Comparison of ENCODE assay signal across 1 cellular context in the genomic region with DNA sequence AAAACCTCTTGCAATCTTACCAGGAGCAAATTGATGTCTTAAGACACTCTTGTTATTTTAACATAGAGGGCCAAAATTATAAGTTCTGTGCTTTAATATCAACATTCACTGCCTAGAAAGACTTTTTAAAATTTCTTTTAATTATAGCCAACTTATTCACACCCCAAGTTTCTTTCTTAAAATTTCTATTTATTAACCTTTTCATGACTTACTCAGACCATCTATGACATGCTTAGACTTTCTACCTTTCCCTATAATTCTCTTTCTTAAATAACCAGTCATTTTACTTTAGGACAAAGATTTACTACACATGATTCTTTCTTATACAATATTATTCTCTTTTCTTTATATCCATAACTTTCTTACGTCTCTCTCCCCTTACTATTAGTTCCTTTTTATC.
TF ChIP-seq lines count a peak whose summit lies in the region.

No MANE protein-coding gene starts in this region.

TF ChIP-seq in HepG2, 621 proteins besides CTCF, POLR2A, EP300 and RAD21 (continued from another document):
- TF ChIP-seq, protein P1, sequence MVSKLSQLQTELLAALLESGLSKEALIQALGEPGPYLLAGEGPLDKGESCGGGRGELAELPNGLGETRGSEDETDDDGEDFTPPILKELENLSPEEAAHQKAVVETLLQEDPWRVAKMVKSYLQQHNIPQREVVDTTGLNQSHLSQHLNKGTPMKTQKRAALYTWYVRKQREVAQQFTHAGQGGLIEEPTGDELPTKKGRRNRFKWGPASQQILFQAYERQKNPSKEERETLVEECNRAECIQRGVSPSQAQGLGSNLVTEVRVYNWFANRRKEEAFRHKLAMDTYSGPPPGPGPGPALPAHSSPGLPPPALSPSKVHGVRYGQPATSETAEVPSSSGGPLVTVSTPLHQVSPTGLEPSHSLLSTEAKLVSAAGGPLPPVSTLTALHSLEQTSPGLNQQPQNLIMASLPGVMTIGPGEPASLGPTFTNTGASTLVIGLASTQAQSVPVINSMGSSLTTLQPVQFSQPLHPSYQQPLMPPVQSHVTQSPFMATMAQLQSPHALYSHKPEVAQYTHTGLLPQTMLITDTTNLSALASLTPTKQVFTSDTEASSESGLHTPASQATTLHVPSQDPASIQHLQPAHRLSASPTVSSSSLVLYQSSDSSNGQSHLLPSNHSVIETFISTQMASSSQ (IDR thresholded peaks at IDR 0.05; ENCODE audit: low read depth): no peak
- TF ChIP-seq, protein P1 (CRISPR knock-in tag; IDR thresholded peaks at IDR 0.05; ENCODE audit: borderline replicate concordance): no peak
- TF ChIP-seq, protein P2, sequence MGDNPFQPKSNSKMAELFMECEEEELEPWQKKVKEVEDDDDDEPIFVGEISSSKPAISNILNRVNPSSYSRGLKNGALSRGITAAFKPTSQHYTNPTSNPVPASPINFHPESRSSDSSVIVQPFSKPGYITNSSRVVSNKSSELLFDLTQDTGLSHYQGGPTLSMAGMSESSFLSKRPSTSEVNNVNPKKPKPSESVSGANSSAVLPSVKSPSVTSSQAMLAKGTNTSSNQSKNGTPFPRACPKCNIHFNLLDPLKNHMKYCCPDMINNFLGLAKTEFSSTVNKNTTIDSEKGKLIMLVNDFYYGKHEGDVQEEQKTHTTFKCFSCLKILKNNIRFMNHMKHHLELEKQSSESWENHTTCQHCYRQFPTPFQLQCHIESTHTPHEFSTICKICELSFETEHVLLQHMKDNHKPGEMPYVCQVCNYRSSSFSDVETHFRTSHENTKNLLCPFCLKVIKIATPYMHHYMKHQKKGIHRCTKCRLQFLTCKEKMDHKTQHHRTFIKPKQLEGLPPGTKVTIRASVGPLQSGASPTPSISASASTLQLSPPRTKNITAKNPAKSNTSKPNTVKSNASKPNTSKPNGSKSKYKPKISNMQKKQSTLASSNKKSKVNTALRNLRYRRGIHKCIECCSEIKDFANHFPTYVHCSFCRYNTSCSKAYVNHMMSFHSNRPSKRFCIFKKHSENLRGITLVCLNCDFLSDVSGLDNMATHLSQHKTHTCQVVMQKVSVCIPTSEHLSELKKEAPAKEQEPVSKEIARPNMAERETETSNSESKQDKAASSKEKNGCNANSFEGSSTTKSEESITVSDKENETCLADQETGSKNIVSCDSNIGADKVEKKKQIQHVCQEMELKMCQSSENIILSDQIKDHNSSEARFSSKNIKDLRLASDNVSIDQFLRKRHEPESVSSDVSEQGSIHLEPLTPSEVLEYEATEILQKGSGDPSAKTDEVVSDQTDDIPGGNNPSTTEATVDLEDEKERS (CRISPR knock-in tag; IDR thresholded peaks at IDR 0.05): 0 out of 2 replicates have a peak, but pooled peaks have one; percentile 78
- TF ChIP-seq HNRNPK (IDR thresholded peaks at IDR 0.05; ENCODE audit: low read depth, low read length, poor library complexity, severe bottlenecking) (no peak), ZNF180 (CRISPR knock-in tag; IDR thresholded peaks at IDR 0.05; ENCODE audit: borderline replicate concordance, low read depth) (no peak), ZNF329 (CRISPR knock-in tag; IDR thresholded peaks at IDR 0.05; ENCODE audit: low read depth) (no peak), RORA (CRISPR knock-in tag; IDR thresholded peaks at IDR 0.05) (no peak), ZFP36 (IDR thresholded peaks at IDR 0.05; ENCODE audit: borderline replicate concordance, low read depth, low read length, partially characterized antibody) (peak; percentile 96), ZNF724P (CRISPR knock-in tag; IDR thresholded peaks at IDR 0.05; ENCODE audit: borderline replicate concordance) (peak; percentile 51; the same call in 1 of the 2 replicates), ZBTB3 (CRISPR knock-in tag; IDR thresholded peaks at IDR 0.05; ENCODE audit: borderline replicate concordance, low read depth) (no peak), ZNF136 (CRISPR knock-in tag; IDR thresholded peaks at IDR 0.05; ENCODE audit: low read depth) (no peak), ZSCAN29 (CRISPR knock-in tag; conservative IDR thresholded peaks at IDR 0.05) (no peak), REXO4 (CRISPR knock-in tag; IDR thresholded peaks at IDR 0.05; ENCODE audit: borderline replicate concordance) (no peak)
- TF ChIP-seq, protein P3, sequence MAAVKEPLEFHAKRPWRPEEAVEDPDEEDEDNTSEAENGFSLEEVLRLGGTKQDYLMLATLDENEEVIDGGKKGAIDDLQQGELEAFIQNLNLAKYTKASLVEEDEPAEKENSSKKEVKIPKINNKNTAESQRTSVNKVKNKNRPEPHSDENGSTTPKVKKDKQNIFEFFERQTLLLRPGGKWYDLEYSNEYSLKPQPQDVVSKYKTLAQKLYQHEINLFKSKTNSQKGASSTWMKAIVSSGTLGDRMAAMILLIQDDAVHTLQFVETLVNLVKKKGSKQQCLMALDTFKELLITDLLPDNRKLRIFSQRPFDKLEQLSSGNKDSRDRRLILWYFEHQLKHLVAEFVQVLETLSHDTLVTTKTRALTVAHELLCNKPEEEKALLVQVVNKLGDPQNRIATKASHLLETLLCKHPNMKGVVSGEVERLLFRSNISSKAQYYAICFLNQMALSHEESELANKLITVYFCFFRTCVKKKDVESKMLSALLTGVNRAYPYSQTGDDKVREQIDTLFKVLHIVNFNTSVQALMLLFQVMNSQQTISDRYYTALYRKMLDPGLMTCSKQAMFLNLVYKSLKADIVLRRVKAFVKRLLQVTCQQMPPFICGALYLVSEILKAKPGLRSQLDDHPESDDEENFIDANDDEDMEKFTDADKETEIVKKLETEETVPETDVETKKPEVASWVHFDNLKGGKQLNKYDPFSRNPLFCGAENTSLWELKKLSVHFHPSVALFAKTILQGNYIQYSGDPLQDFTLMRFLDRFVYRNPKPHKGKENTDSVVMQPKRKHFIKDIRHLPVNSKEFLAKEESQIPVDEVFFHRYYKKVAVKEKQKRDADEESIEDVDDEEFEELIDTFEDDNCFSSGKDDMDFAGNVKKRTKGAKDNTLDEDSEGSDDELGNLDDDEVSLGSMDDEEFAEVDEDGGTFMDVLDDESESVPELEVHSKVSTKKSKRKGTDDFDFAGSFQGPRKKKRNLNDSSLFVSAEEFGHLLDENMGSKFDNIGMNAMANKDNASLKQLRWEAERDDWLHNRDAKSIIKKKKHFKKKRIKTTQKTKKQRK (IDR thresholded peaks at IDR 0.05; ENCODE audit: low read length): peak; percentile 32; the same call in 1 of the 2 replicates
- TF ChIP-seq, protein P4, sequence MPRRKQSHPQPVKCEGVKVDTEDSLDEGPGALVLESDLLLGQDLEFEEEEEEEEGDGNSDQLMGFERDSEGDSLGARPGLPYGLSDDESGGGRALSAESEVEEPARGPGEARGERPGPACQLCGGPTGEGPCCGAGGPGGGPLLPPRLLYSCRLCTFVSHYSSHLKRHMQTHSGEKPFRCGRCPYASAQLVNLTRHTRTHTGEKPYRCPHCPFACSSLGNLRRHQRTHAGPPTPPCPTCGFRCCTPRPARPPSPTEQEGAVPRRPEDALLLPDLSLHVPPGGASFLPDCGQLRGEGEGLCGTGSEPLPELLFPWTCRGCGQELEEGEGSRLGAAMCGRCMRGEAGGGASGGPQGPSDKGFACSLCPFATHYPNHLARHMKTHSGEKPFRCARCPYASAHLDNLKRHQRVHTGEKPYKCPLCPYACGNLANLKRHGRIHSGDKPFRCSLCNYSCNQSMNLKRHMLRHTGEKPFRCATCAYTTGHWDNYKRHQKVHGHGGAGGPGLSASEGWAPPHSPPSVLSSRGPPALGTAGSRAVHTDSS (CRISPR knock-in tag; conservative IDR thresholded peaks at IDR 0.05): no peak
- TF ChIP-seq, protein P5, sequence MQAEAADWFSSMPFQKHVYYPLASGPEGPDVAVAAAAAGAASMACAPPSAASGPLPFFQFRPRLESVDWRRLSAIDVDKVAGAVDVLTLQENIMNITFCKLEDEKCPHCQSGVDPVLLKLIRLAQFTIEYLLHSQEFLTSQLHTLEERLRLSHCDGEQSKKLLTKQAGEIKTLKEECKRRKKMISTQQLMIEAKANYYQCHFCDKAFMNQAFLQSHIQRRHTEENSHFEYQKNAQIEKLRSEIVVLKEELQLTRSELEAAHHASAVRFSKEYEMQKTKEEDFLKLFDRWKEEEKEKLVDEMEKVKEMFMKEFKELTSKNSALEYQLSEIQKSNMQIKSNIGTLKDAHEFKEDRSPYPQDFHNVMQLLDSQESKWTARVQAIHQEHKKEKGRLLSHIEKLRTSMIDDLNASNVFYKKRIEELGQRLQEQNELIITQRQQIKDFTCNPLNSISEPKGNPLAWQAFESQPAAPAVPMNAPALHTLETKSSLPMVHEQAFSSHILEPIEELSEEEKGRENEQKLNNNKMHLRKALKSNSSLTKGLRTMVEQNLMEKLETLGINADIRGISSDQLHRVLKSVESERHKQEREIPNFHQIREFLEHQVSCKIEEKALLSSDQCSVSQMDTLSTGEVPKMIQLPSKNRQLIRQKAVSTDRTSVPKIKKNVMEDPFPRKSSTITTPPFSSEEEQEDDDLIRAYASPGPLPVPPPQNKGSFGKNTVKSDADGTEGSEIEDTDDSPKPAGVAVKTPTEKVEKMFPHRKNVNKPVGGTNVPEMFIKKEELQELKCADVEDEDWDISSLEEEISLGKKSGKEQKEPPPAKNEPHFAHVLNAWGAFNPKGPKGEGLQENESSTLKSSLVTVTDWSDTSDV (CRISPR knock-in tag; IDR thresholded peaks at IDR 0.05): no peak
